8 cellular contexts compared by ENCODE assay signal in the genomic region with DNA sequence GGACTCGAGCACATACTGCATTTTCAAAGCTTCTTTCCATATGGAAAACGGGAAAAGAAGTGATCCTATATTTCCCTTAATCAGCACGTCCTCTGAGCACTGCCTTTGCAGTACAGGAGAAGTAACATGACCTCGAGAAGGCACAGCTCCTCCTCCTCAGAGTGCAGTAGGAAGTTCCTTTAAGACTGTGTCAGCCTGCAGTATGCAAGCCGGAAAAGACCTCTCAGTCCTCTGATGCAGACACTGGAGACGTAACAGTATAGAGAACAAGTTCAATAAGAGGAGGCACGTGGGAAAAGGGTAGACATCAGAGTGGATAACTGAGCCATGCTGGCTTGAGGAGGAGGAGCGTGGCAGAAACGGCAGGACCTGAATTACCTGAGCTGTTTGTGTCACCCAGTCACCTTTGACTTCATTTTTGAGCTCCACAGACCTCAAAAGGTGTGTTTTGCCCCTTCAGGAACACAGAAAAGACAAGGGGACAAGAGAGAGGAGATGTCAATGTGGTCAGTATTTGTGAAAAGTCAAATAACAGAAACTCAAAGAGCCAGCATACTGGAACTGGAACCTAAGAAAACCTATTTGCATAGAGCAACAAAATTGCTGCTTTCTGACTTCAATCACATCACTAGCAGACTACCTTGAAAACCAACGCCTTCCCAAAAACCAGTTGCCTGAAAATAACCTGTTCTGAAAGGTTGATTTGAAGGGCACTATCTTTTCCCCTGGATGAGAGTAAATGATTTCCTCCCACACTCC. TPM values are rescaled to one million over a fixed set of nuclear protein-coding genes. Genes with fewer than 3 reads are reported as not detected.
DNase-seq lines count a peak whose midpoint lies in the region; ATAC-seq and TF ChIP-seq lines count a peak whose summit lies in the region.
"Had no signal": no experiment of that assay in that cellular context is flagged by ENCODE, and none has a peak within 500 bp of the region (broad histone marks: within the 10 kb centered on the region; RNA-seq: fewer than 3 reads in every experiment).

No MANE protein-coding gene starts in this region.

- DNase-seq in NAMALWA (ENCODE audit: low spot score) = peak; percentile 59
- DNase-seq in activated naive CD4-positive, alpha-beta T cell treated with Interleukin-2 at 50 U/mL for 16 hours = peak; percentile 12
- DNase-seq in glomerular visceral epithelial cell (ENCODE audit: extremely low spot score) = peak; percentile 65
- peak; percentile 23 to 40 for DNase-seq in gastrocnemius medialis
- DNase-seq in middle frontal gyrus (ENCODE audit: extremely low spot score, low spot score) = no peak

- H3K9me3 ChIP-seq in gastrocnemius medialis = no peaks in the 10 kb centered on the region
- H3K9me3 ChIP-seq: vagina had no signal

- no peaks in the 10 kb centered on the region for H3K27me3 ChIP-seq in gastrocnemius medialis
- H3K27me3 ChIP-seq: vagina had no signal

- peak overlapping the region in 1 of 4 donors; percentile 11 for H3K4me3 ChIP-seq in gastrocnemius medialis
- H3K4me3 ChIP-seq: vagina had no signal

- H3K36me3 ChIP-seq in gastrocnemius medialis = no peaks in the 10 kb centered on the region
- H3K36me3 ChIP-seq: vagina had no signal

- peak; percentile 50 for ATAC-seq in GM18520 (IDR thresholded peaks at IDR 0.05; ENCODE audit: unreplicated experiment)
- peak; percentile 53 for ATAC-seq in HG02623 (IDR thresholded peaks at IDR 0.05; ENCODE audit: unreplicated experiment)
- ATAC-seq in gastrocnemius medialis = peak in 1 of 2 donors; percentile 67

- no peak for TF ChIP-seq CTCF in gastrocnemius medialis (IDR thresholded peaks at IDR 0.05 in 4 of 5, conservative IDR thresholded peaks at IDR 0.05 in 1 of 5)

- no peak for TF ChIP-seq POLR2A in gastrocnemius medialis (IDR thresholded peaks at IDR 0.05)

- in situ Hi-C loops in gastrocnemius medialis (cut with MboI; ENCODE audit: low sequenced_read_pairs in 4 of 4) = no loop called here

- H3K27ac ChIP-seq in gastrocnemius medialis = peak overlapping the region; percentile 33 to 73 (median 54)
- H3K27ac ChIP-seq: vagina had no signal

- peaks cover 75 to 77% of the 10 kb centered on the region in 2 donors for H3K4me1 ChIP-seq in gastrocnemius medialis

- intact Hi-C loops in gastrocnemius medialis (cut with DNase I; ENCODE audit: low total_unique reads) = no loop called here

RNA-seq across cellular contexts. Expression of a gene that starts 20.8 kb away (rescaled TPM):
- 10 to 100 TPM; 20.9 to 37.1 (median 32.8) TPM for total RNA-seq in gastrocnemius medialis
